Comparison of ENCODE assay signal across 23 cellular contexts in the genomic region with DNA sequence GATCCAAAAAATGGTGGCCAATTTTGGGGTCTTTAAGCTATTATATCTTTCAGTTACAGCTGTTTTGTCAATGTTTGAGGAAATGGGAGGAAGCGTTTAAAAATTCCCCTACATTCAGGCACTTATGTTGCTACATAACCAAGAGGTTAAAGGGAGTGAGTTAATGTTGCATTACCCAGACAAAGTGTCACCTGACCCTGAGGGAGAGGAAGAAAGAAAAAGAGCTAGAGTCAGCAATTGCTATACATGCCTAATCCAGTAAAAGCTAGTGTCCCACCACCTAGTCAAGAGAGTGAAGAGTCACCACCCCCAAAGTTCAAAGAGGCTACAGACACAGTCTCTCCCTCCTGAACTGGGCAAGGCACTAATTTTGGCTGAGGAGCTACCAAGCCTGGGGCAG.
DNase-seq lines count a peak whose midpoint lies in the region; ATAC-seq, FAIRE-seq and TF ChIP-seq lines count a peak whose summit lies in the region.
"Had no signal": no experiment of that assay in that cellular context is flagged by ENCODE, and none has a peak within 500 bp of the region (broad histone marks: within the 10 kb centered on the region; RNA-seq: fewer than 3 reads in every experiment).

No MANE protein-coding gene starts in this region.

- H3K27ac Mint-ChIP-seq in glutamatergic neuron (ENCODE audit: unreplicated experiment), result peak overlapping the region; percentile 62
- H3K27ac Mint-ChIP-seq: T-cell had no signal

- H3K79me2 ChIP-seq in HepG2 (ENCODE audit: insufficient read depth, low read length) (no peaks in the 10 kb centered on the region), OCI-LY7 (ENCODE audit: insufficient read depth, low read depth, low read length) (no peaks in the 10 kb centered on the region)

- TF ChIP-seq EP300 in HepG2 (IDR thresholded peaks at IDR 0.05; ENCODE audit: low read depth in 2 of 2, low read length in 2 of 2) (no peak), HepG2 (CRISPR knock-in tag; IDR thresholded peaks at IDR 0.05; ENCODE audit: borderline replicate concordance) (no peak)

- H3K36me3 Mint-ChIP-seq in glutamatergic neuron (ENCODE audit: unreplicated experiment), result no peaks in the 10 kb centered on the region
- H3K36me3 Mint-ChIP-seq: T-cell had no signal

- H3K4me3 Mint-ChIP-seq in glutamatergic neuron (ENCODE audit: unreplicated experiment), result peak overlapping the region; percentile 8
- H3K4me3 Mint-ChIP-seq: H9, T-cell had no signal

- no peak overlapping the region for H2AFZ ChIP-seq in HepG2 (ENCODE audit: low read length)
- no peak overlapping the region for H2AFZ ChIP-seq in OCI-LY7 (ENCODE audit: low read length)
- H2AFZ ChIP-seq: GM23248, PC-9 had no signal

- peaks cover 13% of the 10 kb centered on the region for H3K4me1 Mint-ChIP-seq in glutamatergic neuron (ENCODE audit: low read depth, unreplicated experiment)
- H3K4me1 Mint-ChIP-seq: T-cell had no signal

- no peak overlapping the region for H3K9ac ChIP-seq in HepG2 (ENCODE audit: insufficient read depth, low read depth, low read length)
- H3K9ac ChIP-seq: GM23248, KMS-11, SK-N-SH had no signal

- H3K9me3 ChIP-seq in HepG2 (ENCODE audit: low read length) (no peaks in the 10 kb centered on the region), right lobe of liver (no peaks in the 10 kb centered on the region), OCI-LY7 (ENCODE audit: low read length) (no peaks in the 10 kb centered on the region)
- H3K9me3 ChIP-seq: SK-N-SH had no signal

- H3K9me3 Mint-ChIP-seq in glutamatergic neuron (ENCODE audit: unreplicated experiment), result no peaks in the 10 kb centered on the region
- H3K9me3 Mint-ChIP-seq: H9, T-cell had no signal

- H4K20me1 ChIP-seq in HepG2 (ENCODE audit: insufficient read depth, low read length), result no peaks in the 10 kb centered on the region
- H4K20me1 ChIP-seq in OCI-LY7 (ENCODE audit: insufficient read depth, low read length), result peaks cover 5% of the 10 kb centered on the region; the same call in 1 of the 2 replicates

- intact Hi-C loops in HepG2 (cut with micrococcal nuclease; ENCODE audit: unreplicated experiment), result no loop called here
- intact Hi-C loops in right lobe of liver (cut with DNase I), result loop anchor here in 1 of 2 donors (10.0 kb wide), 1 partner anchor 359 kb away; no protein-coding TSS in a partner anchor
- intact Hi-C loops in OCI-LY7 (cut with micrococcal nuclease; ENCODE audit: unreplicated experiment), result no loop called here

- FAIRE-seq in HepG2 (lab: Jason Lieb, UNC) (no peak), frontal cortex (lab: Jason Lieb, UNC) (no peak)
- FAIRE-seq: GM12891 had no signal

- H3K4me1 ChIP-seq in HepG2 (ENCODE audit: insufficient read depth, low read length) (no peaks in the 10 kb centered on the region), right lobe of liver (peaks cover 0 to 13% (median 3%) of the 10 kb centered on the region in 4 donors), OCI-LY7 (ENCODE audit: insufficient read depth, low read length, poor library complexity, severe bottlenecking) (no peaks in the 10 kb centered on the region)

- WGBS in HepG2 (ENCODE audit: low lambda C conversion rate), result 85% methylated on average over 1 of the region's 1 CpG
- 63% methylated on average over 1 of the region's 1 CpG for WGBS in right lobe of liver (ENCODE audit: insufficient coverage, low coverage, low lambda C conversion rate, missing lambda C conversion rate)

- CTCF ChIA-PET in HepG2 (lab: Yijun Ruan, JAX; ENCODE audit: low intra/inter-chr PET ratio, low total read pairs) (no interaction called here), OCI-LY7 (lab: Charles Lee; ENCODE audit: unreplicated experiment) (no interaction called here)

- BruUV-seq in HepG2 (replicated peaks; lab: Mats Ljungman, UMichigan) (no TSS peak), OCI-LY7 (replicated peaks; lab: Mats Ljungman, UMichigan) (TSS peak; percentile 12)

- no peak for TF ChIP-seq RAD21 in HepG2 (CRISPR knock-in tag; IDR thresholded peaks at IDR 0.05)

- no peaks in the 10 kb centered on the region for H3K27me3 Mint-ChIP-seq in glutamatergic neuron (ENCODE audit: unreplicated experiment)

- DNase-seq in HepG2 (ENCODE audit: low spot score), result no peak
- no peak for DNase-seq in right lobe of liver
- DNase-seq in OCI-LY7 (ENCODE audit: low spot score), result no peak
- no peak for DNase-seq in glutamatergic neuron
- DNase-seq in frontal cortex (ENCODE audit: low spot score in 2 of 2), result no peak
- DNase-seq in DMS79 (lab: John Stamatoyannopoulos, UW), result no peak
- DNase-seq: DMS79 treated with DMSO at 0.1 percent for 48 hours, GM23248, H9, NCI-H1048, NCI-H1417 treated with DMSO at 0.1 percent for 48 hours, NCI-H187, NCI-H446, NCI-H526 treated with DMSO at 0.1 percent for 48 hours, PC-9, RPMI8226, SHP77 treated with DMSO at 0.1 percent for 48 hours, T-cell had no signal

- in situ Hi-C loops in HepG2 (cut with HindIII; ENCODE audit: extremely low pct_ligation_motif_present, low pct_unique_long_range_greater_than_20kb), result loop anchor here (5.0 kb wide), 1 partner anchor 82 kb away; no protein-coding TSS in a partner anchor

- POLR2A ChIA-PET in HepG2 (lab: Yijun Ruan, JAX) (no interaction called here), OCI-LY7 (lab: Charles Lee) (interaction anchor here (1.0 kb wide), 1 partner anchor 57 kb away, joined by 3 read pairs; no protein-coding TSS in a partner anchor)

- H3K9me2 ChIP-seq in OCI-LY7 (ENCODE audit: insufficient read depth, low read length), result no peaks in the 10 kb centered on the region
- H3K9me2 ChIP-seq: SK-N-SH had no signal

- H3K36me3 ChIP-seq in HepG2 (replicated peaks in 1 of 2; ENCODE audit: control insufficient read depth in 1 of 2, insufficient read depth in 2 of 2, low read length in 2 of 2) (no peaks in the 10 kb centered on the region; a peak in 1 of 5 replicates), right lobe of liver (no peaks in the 10 kb centered on the region), OCI-LY7 (ENCODE audit: insufficient read depth, low read length) (peaks cover 12% of the 10 kb centered on the region; the same call in 1 of the 2 replicates)

- H3K4me2 ChIP-seq in HepG2 (ENCODE audit: low read depth, low read length) (no peak overlapping the region), OCI-LY7 (ENCODE audit: low read length) (no peak overlapping the region)
- H3K4me2 ChIP-seq: KMS-11, PC-9, SK-N-SH had no signal

- no peaks in the 10 kb centered on the region for H3K27me3 ChIP-seq in HepG2 (ENCODE audit: control insufficient read depth in 1 of 2, insufficient read depth in 2 of 2, low read length in 2 of 2)
- H3K27me3 ChIP-seq in right lobe of liver, result no peaks in the 10 kb centered on the region

- ATAC-seq in HepG2, result no peak
- ATAC-seq in right lobe of liver, result no peak
- no peak for ATAC-seq in HG02973 (IDR thresholded peaks at IDR 0.05; ENCODE audit: unreplicated experiment)
- ATAC-seq: T-cell had no signal

- H3K27ac ChIP-seq in HepG2 (ENCODE audit: extremely low read length, insufficient read depth, low read length), result no peak overlapping the region
- H3K27ac ChIP-seq in right lobe of liver, result no peak overlapping the region
- H3K27ac ChIP-seq in OCI-LY7 (ENCODE audit: low read depth, low read length, poor library complexity, severe bottlenecking), result no peak overlapping the region
- H3K27ac ChIP-seq: GM23248, HL-60, KMS-11, PC-9 had no signal

- TF ChIP-seq CTCF in HepG2 (CRISPR knock-in tag; IDR thresholded peaks at IDR 0.05), result no peak
- TF ChIP-seq CTCF in right lobe of liver (IDR thresholded peaks at IDR 0.05), result no peak
- no peak for TF ChIP-seq CTCF in OCI-LY7 (conservative IDR thresholded peaks at IDR 0.05; ENCODE audit: low read length)
- no peak for TF ChIP-seq CTCF in glutamatergic neuron (IDR thresholded peaks at IDR 0.05; ENCODE audit: partially characterized antibody, unreplicated experiment)

- no peak for TF ChIP-seq POLR2A in HepG2 (IDR thresholded peaks at IDR 0.05; ENCODE audit: insufficient read depth in 1 of 2, low read depth in 2 of 2, low read length in 2 of 2)
- no peak for TF ChIP-seq POLR2A in right lobe of liver (IDR thresholded peaks at IDR 0.05)

- H3K4me3 ChIP-seq in HepG2 (replicated peaks in 1 of 3; ENCODE audit: insufficient read depth in 1 of 3, low read depth in 2 of 3, low read length in 3 of 3), result no peak overlapping the region
- no peak overlapping the region for H3K4me3 ChIP-seq in right lobe of liver
- no peak overlapping the region for H3K4me3 ChIP-seq in OCI-LY7 (ENCODE audit: low read depth, low read length, poor library complexity, severe bottlenecking)
- H3K4me3 ChIP-seq: GM23248, PC-9 had no signal

TF ChIP-seq in HepG2, 621 proteins besides CTCF, POLR2A, EP300 and RAD21:
- TF ChIP-seq SAP130 (CRISPR knock-in tag; IDR thresholded peaks at IDR 0.05; ENCODE audit: low read depth), result no peak
- TF ChIP-seq BRD4 (CRISPR knock-in tag; IDR thresholded peaks at IDR 0.05), result no peak
- TF ChIP-seq MAFK (conservative IDR thresholded peaks at IDR 0.05 in 1 of 2, IDR thresholded peaks at IDR 0.05 in 1 of 2; ENCODE audit: low read length in 2 of 2), result peak; percentile 48 to 80; a peak in 3 of 4 replicates
- peak; percentile 32; the same call in 1 of the 2 replicates for TF ChIP-seq MAFF (IDR thresholded peaks at IDR 0.05; ENCODE audit: low read depth, low read length)
- no peak for TF ChIP-seq KLF6 (CRISPR knock-in tag; IDR thresholded peaks at IDR 0.05)
- TF ChIP-seq ZNF234 (CRISPR knock-in tag; conservative IDR thresholded peaks at IDR 0.05), result no peak
- TF ChIP-seq SCMH1 (CRISPR knock-in tag; IDR thresholded peaks at IDR 0.05; ENCODE audit: borderline replicate concordance), result no peak
- TF ChIP-seq, protein P1, sequence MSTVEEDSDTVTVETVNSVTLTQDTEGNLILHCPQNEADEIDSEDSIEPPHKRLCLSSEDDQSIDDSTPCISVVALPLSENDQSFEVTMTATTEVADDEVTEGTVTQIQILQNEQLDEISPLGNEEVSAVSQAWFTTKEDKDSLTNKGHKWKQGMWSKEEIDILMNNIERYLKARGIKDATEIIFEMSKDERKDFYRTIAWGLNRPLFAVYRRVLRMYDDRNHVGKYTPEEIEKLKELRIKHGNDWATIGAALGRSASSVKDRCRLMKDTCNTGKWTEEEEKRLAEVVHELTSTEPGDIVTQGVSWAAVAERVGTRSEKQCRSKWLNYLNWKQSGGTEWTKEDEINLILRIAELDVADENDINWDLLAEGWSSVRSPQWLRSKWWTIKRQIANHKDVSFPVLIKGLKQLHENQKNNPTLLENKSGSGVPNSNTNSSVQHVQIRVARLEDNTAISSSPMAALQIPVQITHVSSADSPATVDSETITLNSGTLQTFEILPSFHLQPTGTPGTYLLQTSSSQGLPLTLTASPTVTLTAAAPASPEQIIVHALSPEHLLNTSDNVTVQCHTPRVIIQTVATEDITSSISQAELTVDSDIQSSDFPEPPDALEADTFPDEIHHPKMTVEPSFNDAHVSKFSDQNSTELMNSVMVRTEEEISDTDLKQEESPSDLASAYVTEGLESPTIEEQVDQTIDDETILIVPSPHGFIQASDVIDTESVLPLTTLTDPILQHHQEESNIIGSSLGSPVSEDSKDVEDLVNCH (CRISPR knock-in tag; IDR thresholded peaks at IDR 0.05), result no peak
TF ChIP-seq in HepG2: peak in this region for 2.
